Comparison of ENCODE assay signal across 19 cellular contexts in genomic region chr21:32777269-32777668, GRCh38. TPM values are rescaled to one million over a fixed set of nuclear protein-coding genes. Genes with fewer than 3 reads are reported as not detected.
DNase-seq lines count a peak whose midpoint lies in the region; ATAC-seq and TF ChIP-seq lines count a peak whose summit lies in the region.
"Had no signal": no experiment of that assay in that cellular context is flagged by ENCODE, and none has a peak within 500 bp of the region (broad histone marks: within the 10 kb centered on the region; RNA-seq: fewer than 3 reads in every experiment).

No MANE protein-coding gene starts in this region.

- H3K23ac ChIP-seq in IMR-90 (ENCODE audit: low read depth, low read length) = no peak overlapping the region

- no peak overlapping the region for H2BK5ac ChIP-seq in IMR-90 (ENCODE audit: low read depth, low read length, poor library complexity, severe bottlenecking)

- no peak overlapping the region for H3K14ac ChIP-seq in IMR-90 (replicated peaks; ENCODE audit: low read depth, low read length)

- BruUV-seq in IMR-90 (replicated peaks; lab: Mats Ljungman, UMichigan) = no TSS peak

- POLR2A ChIA-PET in IMR-90 (lab: Charles Lee; ENCODE audit: unreplicated experiment) = no interaction called here

- H3K4me3 ChIP-seq in IMR-90 (ENCODE audit: insufficient read depth, low read depth, low read length) (no peak overlapping the region), fibroblast of mammary gland (ENCODE audit: control insufficient read depth, low read depth, low read length) (no peak overlapping the region)
- H3K4me3 ChIP-seq: SJCRH30 had no signal

- H2AFZ ChIP-seq in IMR-90 (replicated peaks; ENCODE audit: low read length, poor library complexity) = no peak overlapping the region

- no peak overlapping the region for H3K9ac ChIP-seq in IMR-90 (ENCODE audit: low read depth, low read length)

- H3K27ac Mint-ChIP-seq in activated naive CD4-positive, alpha-beta T cell treated with anti-CD3 and anti-CD28 coated beads, Interleukin-2, amount 50 U/mL, for 72 hours = no peak overlapping the region
- H3K27ac Mint-ChIP-seq in activated naive CD4-positive, alpha-beta T cell treated with anti-CD3 and anti-CD28 coated beads for 36 hours = no peak overlapping the region
- H3K27ac Mint-ChIP-seq in nephron progenitor cell = no peak overlapping the region
- H3K27ac Mint-ChIP-seq: IgD-negative memory B cell had no signal

- H3K56ac ChIP-seq in IMR-90 (ENCODE audit: extremely low read depth, insufficient read depth, low read length) = no peak overlapping the region

- TF ChIP-seq POLR2A in IMR-90 (IDR thresholded peaks at IDR 0.05; ENCODE audit: low read depth, low read length) = no peak

- H3K27me3 Mint-ChIP-seq in activated naive CD4-positive, alpha-beta T cell treated with anti-CD3 and anti-CD28 coated beads for 36 hours (ENCODE audit: low read depth) = no peaks in the 10 kb centered on the region
- H3K27me3 Mint-ChIP-seq in nephron progenitor cell (ENCODE audit: low read depth, poor library complexity) = peaks cover 12% of the 10 kb centered on the region
- H3K27me3 Mint-ChIP-seq: IgD-negative memory B cell had no signal

- intact Hi-C loops in activated naive CD4-positive, alpha-beta T cell treated with anti-CD3 and anti-CD28 coated beads for 36 hours (cut with micrococcal nuclease) = no loop called here
- intact Hi-C loops in IMR-90 (cut with micrococcal nuclease) = no loop called here

- no peak overlapping the region for H2AK9ac ChIP-seq in IMR-90 (replicated peaks; ENCODE audit: low read depth, low read length, poor library complexity)

- ATAC-seq in activated naive CD4-positive, alpha-beta T cell treated with anti-CD3 and anti-CD28 coated beads, Interleukin-2, amount 50 U/mL, for 72 hours = peak; percentile 48 to 50
- ATAC-seq in IMR-90 (ENCODE audit: low read depth) = no peak
- no peak for ATAC-seq in HG03175 (IDR thresholded peaks at IDR 0.05; ENCODE audit: unreplicated experiment)
- ATAC-seq: Panc1 had no signal

- peaks cover 4 to 6% of the 10 kb centered on the region in 2 experiments; a peak in 2 of 4 replicates for H3K79me1 ChIP-seq in IMR-90 (ENCODE audit: low read depth in 1 of 2, low read length in 2 of 2)

- H2BK20ac ChIP-seq in IMR-90 (ENCODE audit: low read depth, low read length) = no peak overlapping the region

- TF ChIP-seq CTCF in IMR-90 (conservative IDR thresholded peaks at IDR 0.05; ENCODE audit: low read depth, low read length) = no peak
- no peak for TF ChIP-seq CTCF in fibroblast of mammary gland (conservative IDR thresholded peaks at IDR 0.05; ENCODE audit: control insufficient read depth, insufficient read depth, low read depth, low read length)
- TF ChIP-seq CTCF in nephron progenitor cell (IDR thresholded peaks at IDR 0.05) = no peak

- no peak overlapping the region for H2AK5ac ChIP-seq in IMR-90 (ENCODE audit: low read depth, low read length)

- H3K4me1 Mint-ChIP-seq in activated naive CD4-positive, alpha-beta T cell treated with anti-CD3 and anti-CD28 coated beads for 36 hours (ENCODE audit: low read depth) = peaks cover 24% of the 10 kb centered on the region
- peaks cover 9% of the 10 kb centered on the region for H3K4me1 Mint-ChIP-seq in nephron progenitor cell

- in situ Hi-C loops in IMR-90 (cut with MboI; ENCODE audit: low sequenced_read_pairs) = no loop called here

- no peaks in the 10 kb centered on the region for H3K9me1 ChIP-seq in IMR-90 (ENCODE audit: insufficient read depth, low read length)

- H4K8ac ChIP-seq in IMR-90 (ENCODE audit: low read depth in 2 of 2, low read length in 2 of 2) = no peak overlapping the region

- no peak overlapping the region for H3K4ac ChIP-seq in IMR-90 (ENCODE audit: low read depth, low read length)

- CTCF ChIA-PET in activated naive CD4-positive, alpha-beta T cell treated with anti-CD3 and anti-CD28 coated beads for 36 hours (lab: Charles Lee) = interaction anchor here (0.6 to 0.8 kb wide), 3 partner anchors 31 to 900 kb away, joined by 3 read pairs; no protein-coding TSS in a partner anchor
- CTCF ChIA-PET in IMR-90 (lab: Yijun Ruan, JAX) = interaction anchor here (1.3 kb wide), 1 partner anchor 55 kb away, joined by 7 read pairs; no protein-coding TSS in a partner anchor

- no peak overlapping the region for H3K4me2 ChIP-seq in IMR-90 (ENCODE audit: low read depth, low read length)

- no peak overlapping the region for H3K4me3 Mint-ChIP-seq in activated naive CD4-positive, alpha-beta T cell treated with anti-CD3 and anti-CD28 coated beads for 36 hours
- no peak overlapping the region for H3K4me3 Mint-ChIP-seq in nephron progenitor cell
- H3K4me3 Mint-ChIP-seq: IgD-negative memory B cell had no signal

- 80% methylated on average over 1 of the region's 1 CpG; no CpG with 5 or more reads in 1 of the 2 experiments for WGBS in IMR-90 (ENCODE audit: extremely low coverage in 2 of 2, insufficient read length in 1 of 2), 2 experiments

- H3K18ac ChIP-seq in IMR-90 (ENCODE audit: low read depth, low read length) = no peak overlapping the region

- no peak overlapping the region for H3K27ac ChIP-seq in IMR-90 (ENCODE audit: insufficient read depth, low read length)
- H3K27ac ChIP-seq: SJCRH30 had no signal

- H4K91ac ChIP-seq in IMR-90 (ENCODE audit: insufficient read depth, low read depth, low read length) = no peak overlapping the region

- no peak for DNase-seq in activated naive CD4-positive, alpha-beta T cell treated with anti-CD3 and anti-CD28 coated beads, Interleukin-2, amount 50 U/mL, for 72 hours (ENCODE audit: low spot score in 2 of 2)
- no peak for DNase-seq in activated naive CD4-positive, alpha-beta T cell treated with anti-CD3 and anti-CD28 coated beads for 36 hours
- DNase-seq in IMR-90 (peak; percentile 6), fibroblast of mammary gland (ENCODE audit: low read depth) (peak; percentile 24), NCI-H1417 treated with DMSO at 0.1 percent for 48 hours (lab: John Stamatoyannopoulos, UW) (no peak), nephron progenitor cell (no peak)
- DNase-seq: BE2C, DMS79, H7, NCI-H1105, NCI-H1694, NCI-H2081, NCI-H2171 treated with DMSO at 0.1 percent for 48 hours, NCI-H524 treated with DMSO at 0.1 percent for 48 hours, NCI-H82, SJCRH30 had no signal

- no peaks in the 10 kb centered on the region for H3K27me3 ChIP-seq in IMR-90 (ENCODE audit: control insufficient read depth, insufficient read depth, low read length)
- H3K27me3 ChIP-seq: BE2C, SJCRH30 had no signal

- no peak overlapping the region for H4K5ac ChIP-seq in IMR-90 (ENCODE audit: low read depth, low read length)

- no peaks in the 10 kb centered on the region for H3K9me3 ChIP-seq in IMR-90 (ENCODE audit: control insufficient read depth, insufficient read depth, low read length)
- H3K9me3 ChIP-seq: BE2C, SJCRH30 had no signal

- H3K36me3 Mint-ChIP-seq in activated naive CD4-positive, alpha-beta T cell treated with anti-CD3 and anti-CD28 coated beads, Interleukin-2, amount 50 U/mL, for 72 hours = no peaks in the 10 kb centered on the region
- H3K36me3 Mint-ChIP-seq in activated naive CD4-positive, alpha-beta T cell treated with anti-CD3 and anti-CD28 coated beads for 36 hours (ENCODE audit: low read depth) = no peaks in the 10 kb centered on the region
- H3K36me3 Mint-ChIP-seq in nephron progenitor cell (ENCODE audit: low read depth) = no peaks in the 10 kb centered on the region
- H3K36me3 Mint-ChIP-seq: IgD-negative memory B cell had no signal

- H3K9me3 Mint-ChIP-seq in activated naive CD4-positive, alpha-beta T cell treated with anti-CD3 and anti-CD28 coated beads, Interleukin-2, amount 50 U/mL, for 72 hours = no peaks in the 10 kb centered on the region
- no peaks in the 10 kb centered on the region for H3K9me3 Mint-ChIP-seq in activated naive CD4-positive, alpha-beta T cell treated with anti-CD3 and anti-CD28 coated beads for 36 hours
- H3K9me3 Mint-ChIP-seq in nephron progenitor cell = no peaks in the 10 kb centered on the region
- H3K9me3 Mint-ChIP-seq: IgD-negative memory B cell had no signal

- dilution Hi-C loops in IMR-90 (cut with HindIII; ENCODE audit: low sequenced_read_pairs, unreplicated experiment) = no loop called here

- no peaks in the 10 kb centered on the region for H3K36me3 ChIP-seq in IMR-90 (ENCODE audit: control insufficient read depth, insufficient read depth, low read length)
- H3K36me3 ChIP-seq: BE2C, SJCRH30 had no signal

- no peak overlapping the region for H2BK120ac ChIP-seq in IMR-90 (ENCODE audit: low read depth, low read length)

- H2BK15ac ChIP-seq in IMR-90 (ENCODE audit: low read depth, low read length) = no peak overlapping the region

- no peak for TF ChIP-seq RAD21 in IMR-90 (IDR thresholded peaks at IDR 0.05; ENCODE audit: low read length)

- no peaks in the 10 kb centered on the region for H4K20me1 ChIP-seq in IMR-90 (ENCODE audit: insufficient read depth, low read length)

- H3K4me1 ChIP-seq in IMR-90 (ENCODE audit: control insufficient read depth, insufficient read depth, low read length) = no peaks in the 10 kb centered on the region
- H3K4me1 ChIP-seq: BE2C, SJCRH30 had no signal

TF ChIP-seq in IMR-90, 13 proteins besides CTCF, POLR2A, EP300 and RAD21:
- TF ChIP-seq BHLHE40 (IDR thresholded peaks at IDR 0.05; ENCODE audit: low read depth, low read length) (no peak), USF2 (IDR thresholded peaks at IDR 0.05; ENCODE audit: low read depth, low read length) (no peak)

RNA-seq across cellular contexts. Expression of gene PAXBP1, which starts 5.7 kb away (rescaled TPM):
- total RNA-seq in activated naive CD4-positive, alpha-beta T cell treated with anti-CD3 and anti-CD28 coated beads, Interleukin-2, amount 50 U/mL, for 72 hours = 10 to 100 TPM; 67.9 to 92.4 TPM
- 10 to 100 TPM; 44.5 to 44.8 TPM for total RNA-seq in activated naive CD4-positive, alpha-beta T cell treated with anti-CD3 and anti-CD28 coated beads for 36 hours
- 14.2 and 24.7 TPM in 2 replicates for total RNA-seq in IMR-90 (2012; rRNA removed)
- polyA plus RNA-seq in IMR-90 (2012; rRNA removed) = 10.5 and 13.5 TPM in 2 replicates
- 0.62 and 0.92 TPM in 2 replicates for polyA plus RNA-seq in IMR-90 (2012; cell fraction: cytosol; rRNA removed)
- polyA plus RNA-seq in IMR-90 (2012; cell fraction: nucleus; rRNA removed; ENCODE audit: low replicate concordance) = 13.7 and 66.6 TPM in 2 replicates

RNA-seq across cellular contexts. Expression of gene SYNJ1, which starts 49.5 kb away (rescaled TPM):
- 10 to 100 TPM; 12.4 to 29.3 TPM for total RNA-seq in activated naive CD4-positive, alpha-beta T cell treated with anti-CD3 and anti-CD28 coated beads, Interleukin-2, amount 50 U/mL, for 72 hours
- 10 to 100 TPM in 1 of 2 experiments, 1 to 10 TPM in 1; 7.4 to 10.9 TPM for total RNA-seq in activated naive CD4-positive, alpha-beta T cell treated with anti-CD3 and anti-CD28 coated beads for 36 hours
- 3.6 and 8.3 TPM in 2 replicates for total RNA-seq in IMR-90 (2012; rRNA removed)
- polyA plus RNA-seq in IMR-90 (2012; rRNA removed) = 4.6 and 5.5 TPM in 2 replicates
- polyA plus RNA-seq in IMR-90 (2012; cell fraction: cytosol; rRNA removed) = 1.5 TPM in 2 replicates
- 4.9 and 12.4 TPM in 2 replicates for polyA plus RNA-seq in IMR-90 (2012; cell fraction: nucleus; rRNA removed; ENCODE audit: low replicate concordance)

Comparison
In these comparisons a context has a peak if more than half of its experiments do, and no peak if none do; other contexts are left out.
1. ATAC-seq: peak in activated naive CD4-positive, alpha-beta T cell treated with anti-CD3 and anti-CD28 coated beads, Interleukin-2, amount 50 U/mL, for 72 hours (2 of 2); none in IMR-90 (single experiment) and HG03175 (single experiment).
2. DNase-seq: peak in IMR-90 (single experiment) and fibroblast of mammary gland (single experiment); none in activated naive CD4-positive, alpha-beta T cell treated with anti-CD3 and anti-CD28 coated beads, Interleukin-2, amount 50 U/mL, for 72 hours (0 of 2), activated naive CD4-positive, alpha-beta T cell treated with anti-CD3 and anti-CD28 coated beads for 36 hours (single experiment), NCI-H1417 treated with DMSO at 0.1 percent for 48 hours (single experiment) and nephron progenitor cell (single experiment).